16 cellular contexts compared by ENCODE assay signal in genomic region chr19:15289673-15290072, GRCh38. TPM values are rescaled to one million over a fixed set of nuclear protein-coding genes. Genes with fewer than 3 reads are reported as not detected.
DNase-seq lines count a peak whose midpoint lies in the region; ATAC-seq, FAIRE-seq and TF ChIP-seq lines count a peak whose summit lies in the region.
"Had no signal": no experiment of that assay in that cellular context is flagged by ENCODE, and none has a peak within 500 bp of the region (broad histone marks: within the 10 kb centered on the region; RNA-seq: fewer than 3 reads in every experiment).

No MANE protein-coding gene starts in this region.

- peak overlapping the region; percentile 25 for H3K27ac ChIP-seq in left ventricle myocardium inferior (replicated peaks)
- no peak overlapping the region for H3K27ac ChIP-seq in right atrium auricular region
- no peak overlapping the region for H3K27ac ChIP-seq in HepG2 (ENCODE audit: extremely low read length, insufficient read depth, low read length)
- no peak overlapping the region for H3K27ac ChIP-seq in upper lobe of right lung

- POLR2A ChIA-PET in HepG2 (lab: Yijun Ruan, JAX) = no interaction called here

- peak overlapping the region; percentile 72 for H3K27ac Mint-ChIP-seq in T-helper 17 cell

- H3K4me1 ChIP-seq in left ventricle myocardium inferior (peaks cover 100% of the 10 kb centered on the region), right atrium auricular region (peaks cover 0 to 98% of the 10 kb centered on the region in 2 donors), HepG2 (ENCODE audit: insufficient read depth, low read length) (peaks cover 94% of the 10 kb centered on the region), upper lobe of right lung (peaks cover 100% of the 10 kb centered on the region)

- H3K4me3 ChIP-seq in left ventricle myocardium inferior (no peak overlapping the region), right atrium auricular region (no peak overlapping the region), HepG2 (replicated peaks in 1 of 3; ENCODE audit: insufficient read depth in 1 of 3, low read depth in 2 of 3, low read length in 3 of 3) (no peak overlapping the region), upper lobe of right lung (no peak overlapping the region)

- peaks cover 78% of the 10 kb centered on the region for H3K4me1 Mint-ChIP-seq in T-helper 17 cell

- ATAC-seq in T-helper 17 cell (peak; percentile 29), HepG2 (no peak), upper lobe of right lung (peak; percentile 30), HG03045 (IDR thresholded peaks at IDR 0.05; ENCODE audit: unreplicated experiment) (no peak), GM21723 (IDR thresholded peaks at IDR 0.05; ENCODE audit: unreplicated experiment) (no peak)

- peaks cover 98% of the 10 kb centered on the region for H3K79me2 ChIP-seq in HepG2 (ENCODE audit: insufficient read depth, low read length)

- CTCF ChIA-PET in HepG2 (lab: Yijun Ruan, JAX; ENCODE audit: low intra/inter-chr PET ratio, low total read pairs) = no interaction called here

- 77% methylated on average over 3 of the region's 3 CpGs for WGBS in HepG2 (ENCODE audit: low lambda C conversion rate)

- no peaks in the 10 kb centered on the region for H3K36me3 Mint-ChIP-seq in T-helper 17 cell (ENCODE audit: low read depth)

- no peaks in the 10 kb centered on the region for H3K36me3 ChIP-seq in left ventricle myocardium inferior
- H3K36me3 ChIP-seq in right atrium auricular region = no peaks in the 10 kb centered on the region
- peaks cover 0 to 10% of the 10 kb centered on the region in 2 experiments; a peak in 2 of 5 replicates for H3K36me3 ChIP-seq in HepG2 (replicated peaks in 1 of 2; ENCODE audit: control insufficient read depth in 1 of 2, insufficient read depth in 2 of 2, low read length in 2 of 2)
- no peaks in the 10 kb centered on the region for H3K36me3 ChIP-seq in upper lobe of right lung

- no peaks in the 10 kb centered on the region for H3K9me3 ChIP-seq in left ventricle myocardium inferior (replicated peaks)
- no peaks in the 10 kb centered on the region for H3K9me3 ChIP-seq in right atrium auricular region
- no peaks in the 10 kb centered on the region for H3K9me3 ChIP-seq in T-helper 17 cell (ENCODE audit: control insufficient read depth, low read length, poor library complexity, severe bottlenecking)
- no peaks in the 10 kb centered on the region for H3K9me3 ChIP-seq in HepG2 (ENCODE audit: low read length)
- H3K9me3 ChIP-seq in upper lobe of right lung = no peaks in the 10 kb centered on the region

- H3K4me3 Mint-ChIP-seq in T-helper 17 cell = peak overlapping the region; percentile 47

- peaks cover 59% of the 10 kb centered on the region for H4K20me1 ChIP-seq in HepG2 (ENCODE audit: insufficient read depth, low read length)

- BruUV-seq in HepG2 (replicated peaks; lab: Mats Ljungman, UMichigan) = no TSS peak

- H3K4me2 ChIP-seq in HepG2 (ENCODE audit: low read depth, low read length) = no peak overlapping the region

- no peak overlapping the region for H2AFZ ChIP-seq in HepG2 (ENCODE audit: low read length)

- H3K27me3 ChIP-seq in left ventricle myocardium inferior (ENCODE audit: low read depth) = no peaks in the 10 kb centered on the region
- no peaks in the 10 kb centered on the region for H3K27me3 ChIP-seq in right atrium auricular region
- no peaks in the 10 kb centered on the region for H3K27me3 ChIP-seq in HepG2 (ENCODE audit: control insufficient read depth in 1 of 2, insufficient read depth in 2 of 2, low read length in 2 of 2)
- H3K27me3 ChIP-seq in upper lobe of right lung = no peaks in the 10 kb centered on the region

- DNase-seq in left ventricle myocardium inferior (no peak), right atrium auricular region (ENCODE audit: low spot score) (no peak), T-helper 17 cell (no peak), HepG2 (ENCODE audit: low spot score) (no peak), upper lobe of right lung (no peak)
- DNase-seq in effector CD8-positive, alpha-beta T cell (lab: John Stamatoyannopoulos, UW) = no peak
- DNase-seq: activated CD4-positive, alpha-beta T cell treated with anti-CD3 and anti-CD28 coated beads, Interleukin-2, amount 50 U/mL, for 4 hours; C1 segment of cervical spinal cord; GOT3; mesenchymal stem cell; NCI-H1930; NCI-H526 treated with DMSO at 0.1 percent for 48 hours; posterior cingulate gyrus had no signal

- TF ChIP-seq POLR2A in HepG2 (IDR thresholded peaks at IDR 0.05; ENCODE audit: insufficient read depth in 1 of 2, low read depth in 2 of 2, low read length in 2 of 2) = no peak

- no peak for TF ChIP-seq RAD21 in HepG2 (CRISPR knock-in tag; IDR thresholded peaks at IDR 0.05)

- no peaks in the 10 kb centered on the region for H3K27me3 Mint-ChIP-seq in T-helper 17 cell

- in situ Hi-C loops in HepG2 (cut with HindIII; ENCODE audit: extremely low pct_ligation_motif_present, low pct_unique_long_range_greater_than_20kb) = no loop called here

- intact Hi-C loops in left ventricle myocardium inferior (cut with micrococcal nuclease) = loop anchor here (5.0 kb wide), 1 partner anchor 38 kb away; no protein-coding TSS in a partner anchor
- intact Hi-C loops in HepG2 (cut with micrococcal nuclease; ENCODE audit: unreplicated experiment) = loop anchor here (10.0 kb wide), 1 partner anchor 85 kb away; the partner anchor contains the start of gene AKAP8
- intact Hi-C loops in upper lobe of right lung (cut with DNase I) = no loop called here

- TF ChIP-seq EP300 in HepG2 (IDR thresholded peaks at IDR 0.05; ENCODE audit: low read depth in 2 of 2, low read length in 2 of 2) = no peak
- TF ChIP-seq EP300 in HepG2 (CRISPR knock-in tag; IDR thresholded peaks at IDR 0.05; ENCODE audit: borderline replicate concordance) = no peak

- H3K9ac ChIP-seq in HepG2 (ENCODE audit: insufficient read depth, low read depth, low read length) = no peak overlapping the region

- FAIRE-seq in HepG2 (lab: Jason Lieb, UNC) = no peak

- no peak for TF ChIP-seq CTCF in left ventricle myocardium inferior (IDR thresholded peaks at IDR 0.05; ENCODE audit: borderline replicate concordance)
- no peak for TF ChIP-seq CTCF in right atrium auricular region (IDR thresholded peaks at IDR 0.05)
- TF ChIP-seq CTCF in HepG2 (CRISPR knock-in tag; IDR thresholded peaks at IDR 0.05) = no peak
- no peak for TF ChIP-seq CTCF in upper lobe of right lung (IDR thresholded peaks at IDR 0.05)

TF ChIP-seq in HepG2, 621 proteins besides CTCF, POLR2A, EP300 and RAD21 (continues in another document):
- peak; percentile 13 for TF ChIP-seq RBM22 (optimal IDR thresholded peaks at IDR 0.05; ENCODE audit: low read length)

RNA-seq across cellular contexts. Expression of gene BRD4, which starts 42.7 kb away (rescaled TPM):
- total RNA-seq in left ventricle myocardium inferior = 60.9 TPM
- 10 to 100 TPM; 23.6 to 41.0 TPM for total RNA-seq in right atrium auricular region
- total RNA-seq in T-helper 17 cell = 100 to 1,000 TPM; 120 to 123 TPM
- total RNA-seq in HepG2 (2016; rRNA removed; fragmentation: Illumina TruSeq; extraction: Trizol) = 11.4 TPM in 2 replicates
- total RNA-seq in HepG2 (2016; cell fraction: cytosol; rRNA removed; fragmentation: Illumina TruSeq; extraction: Trizol; ENCODE audit: low read depth) = 9.3 and 10.8 TPM in 2 replicates
- total RNA-seq in HepG2 (2016; cell fraction: insoluble cytoplasmic fraction; rRNA removed; fragmentation: Illumina TruSeq; extraction: Trizol) = 9.9 and 11.8 TPM in 2 replicates
- 14.9 and 16.5 TPM in 2 replicates for total RNA-seq in HepG2 (2016; cell fraction: membrane; rRNA removed; fragmentation: Illumina TruSeq; extraction: Trizol)
- 16.3 and 19.3 TPM in 2 replicates for total RNA-seq in HepG2 (2016; cell fraction: nucleus; rRNA removed; fragmentation: Illumina TruSeq; extraction: Trizol)
- 10.5 TPM in 2 replicates for polyA plus RNA-seq in HepG2 (2011; rRNA removed)
- polyA plus RNA-seq in HepG2 (2011; cell fraction: cytosol; rRNA removed) = 5.5 and 5.9 TPM in 2 replicates
- 33.7 and 40.9 TPM in 2 replicates for polyA plus RNA-seq in HepG2 (2011; cell fraction: nucleus; rRNA removed)
- 38.7 and 50.8 TPM in 2 replicates for polyA plus RNA-seq in HepG2 (2012)
- polyA plus RNA-seq in HepG2 (2016; cell fraction: cytosol; fragmentation: Illumina TruSeq; extraction: Trizol; ENCODE audit: low read depth) = 3.9 and 4.0 TPM in 2 replicates
- 19.8 and 29.3 TPM in 2 replicates for polyA plus RNA-seq in HepG2 (2016; cell fraction: insoluble cytoplasmic fraction; fragmentation: Illumina TruSeq; extraction: Trizol; ENCODE audit: low read depth)
- polyA plus RNA-seq in HepG2 (2016; cell fraction: membrane; fragmentation: Illumina TruSeq; extraction: Trizol; ENCODE audit: low read depth) = 14.9 and 16.3 TPM in 2 replicates
- 50.8 and 56.4 TPM in 2 replicates for polyA plus RNA-seq in HepG2 (2016; cell fraction: nucleus; fragmentation: Illumina TruSeq; extraction: Trizol; ENCODE audit: insufficient read depth, low read depth)
- polyA minus RNA-seq in HepG2 (2011; rRNA and poly(A)+ RNA removed; ENCODE audit: low replicate concordance) = 42.7 and 54.2 TPM in 2 replicates
- polyA minus RNA-seq in HepG2 (2011; cell fraction: cytosol; rRNA and poly(A)+ RNA removed) = 22.2 and 24.6 TPM in 2 replicates
- polyA minus RNA-seq in HepG2 (2011; cell fraction: nucleus; rRNA and poly(A)+ RNA removed) = 49.4 and 56.1 TPM in 2 replicates
- total RNA-seq in upper lobe of right lung = 101 TPM

RNA-seq across cellular contexts. Expression of gene EPHX3, which starts 57.4 kb away (rescaled TPM):
- total RNA-seq in left ventricle myocardium inferior (not detected), right atrium auricular region (under 1 TPM; 0.52 to 0.63 TPM), T-helper 17 cell (not detected), HepG2 (2016; rRNA removed; fragmentation: Illumina TruSeq; extraction: Trizol) (0.07 TPM in 1 of 2 replicates, not detected in the other), upper lobe of right lung (2.5 TPM)
- not detected in 2 replicates for total RNA-seq in HepG2 (2016; cell fraction: cytosol; rRNA removed; fragmentation: Illumina TruSeq; extraction: Trizol; ENCODE audit: low read depth)
- 0.06 TPM in 1 of 2 replicates, not detected in the other for total RNA-seq in HepG2 (2016; cell fraction: insoluble cytoplasmic fraction; rRNA removed; fragmentation: Illumina TruSeq; extraction: Trizol)
- not detected in 2 replicates for total RNA-seq in HepG2 (2016; cell fraction: membrane; rRNA removed; fragmentation: Illumina TruSeq; extraction: Trizol)
- total RNA-seq in HepG2 (2016; cell fraction: nucleus; rRNA removed; fragmentation: Illumina TruSeq; extraction: Trizol) = not detected in 2 replicates
- polyA plus RNA-seq in HepG2 (2011; rRNA removed) = 0.15 and 0.17 TPM in 2 replicates
- polyA plus RNA-seq in HepG2 (2011; cell fraction: cytosol; rRNA removed) = 0.04 and 0.05 TPM in 2 replicates
- 0.78 and 0.82 TPM in 2 replicates for polyA plus RNA-seq in HepG2 (2011; cell fraction: nucleus; rRNA removed)
- 0.07 TPM in 1 of 2 replicates, not detected in the other for polyA plus RNA-seq in HepG2 (2012)
- not detected in 2 replicates for polyA plus RNA-seq in HepG2 (2016; cell fraction: cytosol; fragmentation: Illumina TruSeq; extraction: Trizol; ENCODE audit: low read depth)
- polyA plus RNA-seq in HepG2 (2016; cell fraction: insoluble cytoplasmic fraction; fragmentation: Illumina TruSeq; extraction: Trizol; ENCODE audit: low read depth) = not detected in 2 replicates
- polyA plus RNA-seq in HepG2 (2016; cell fraction: membrane; fragmentation: Illumina TruSeq; extraction: Trizol; ENCODE audit: low read depth) = 0.10 TPM in 1 of 2 replicates, not detected in the other
- polyA plus RNA-seq in HepG2 (2016; cell fraction: nucleus; fragmentation: Illumina TruSeq; extraction: Trizol; ENCODE audit: insufficient read depth, low read depth) = not detected in 2 replicates
- polyA minus RNA-seq in HepG2 (2011; rRNA and poly(A)+ RNA removed; ENCODE audit: low replicate concordance) = 0.76 and 0.96 TPM in 2 replicates
- polyA minus RNA-seq in HepG2 (2011; cell fraction: cytosol; rRNA and poly(A)+ RNA removed) = not detected in 2 replicates
- 0.99 and 1.2 TPM in 2 replicates for polyA minus RNA-seq in HepG2 (2011; cell fraction: nucleus; rRNA and poly(A)+ RNA removed)
- total RNA-seq: LHCN-M2 had no signal

Comparison
In these comparisons a context has a peak if more than half of its experiments do, and no peak if none do; other contexts are left out.
1. ATAC-seq: peak in T-helper 17 cell (single experiment) and upper lobe of right lung (single experiment); none in HepG2 (single experiment), HG03045 (single experiment) and GM21723 (single experiment).